Comparison of ENCODE assay signal across 17 cellular contexts in the genomic region with DNA sequence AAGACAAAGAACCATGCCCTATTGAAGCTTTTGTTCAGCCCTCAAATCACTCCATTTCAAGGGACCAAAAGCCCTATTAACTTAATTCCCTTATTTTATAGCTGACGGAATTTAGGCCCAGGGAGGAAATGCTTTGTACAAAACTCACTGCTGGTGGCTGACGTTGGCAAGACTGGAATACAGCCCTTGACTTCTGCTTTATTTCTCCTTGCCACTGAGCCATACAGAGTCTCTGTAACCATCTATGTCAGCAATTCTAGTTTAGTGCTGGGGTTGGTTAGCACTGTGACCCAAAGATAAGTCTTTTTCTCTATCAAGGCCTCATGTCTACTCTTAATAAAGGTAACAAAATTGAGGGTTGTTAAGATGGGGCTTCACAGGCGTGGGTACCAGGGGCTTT.
A peak's percentile ranks its signal among the peaks of the same experiment; 100 is the strongest.
DNase-seq lines count a peak whose midpoint lies in the region; ATAC-seq, FAIRE-seq and TF ChIP-seq lines count a peak whose summit lies in the region.
"Had no signal": no experiment of that assay in that cellular context is flagged by ENCODE, and none has a peak within 500 bp of the region (broad histone marks: within the 10 kb centered on the region; RNA-seq: fewer than 3 reads in every experiment).

No MANE protein-coding gene starts in this region.

- no peak overlapping the region for H3K9ac ChIP-seq in kidney (ENCODE audit: low read length in 2 of 2)

- H3K36me3 ChIP-seq in gastroesophageal sphincter (no peaks in the 10 kb centered on the region), kidney (ENCODE audit: control insufficient read depth in 1 of 2, insufficient read depth in 2 of 2, low read length in 2 of 2) (no peaks in the 10 kb centered on the region)

- peak overlapping the region; percentile 87 for H3K27ac Mint-ChIP-seq in MCF 10A (ENCODE audit: low read depth, unreplicated experiment)
- H3K27ac Mint-ChIP-seq: B cell; CD4-positive, alpha-beta memory T cell; H9 had no signal

- no peaks in the 10 kb centered on the region for H3K9me3 ChIP-seq in gastroesophageal sphincter
- no peaks in the 10 kb centered on the region for H3K9me3 ChIP-seq in kidney (ENCODE audit: control insufficient read depth in 1 of 2, low read length in 2 of 2)

- no peak for TF ChIP-seq EP300 in gastroesophageal sphincter (IDR thresholded peaks at IDR 0.05)

- CTCF ChIA-PET in MCF 10A (lab: Yijun Ruan, JAX): interaction anchor here (0.5 to 1.8 kb wide), 4 partner anchors 12 to 1115 kb away, joined by 3 to 7 read pairs (median 6); no protein-coding TSS in a partner anchor

- DNase-seq in EH (ENCODE audit: low read depth) (peak; percentile 29), MCF 10A (ENCODE audit: unreplicated experiment) (no peak), AML-193 (lab: John Stamatoyannopoulos, UW) (no peak), kidney (no peak)
- DNase-seq: ACHN; CD4-positive, alpha-beta memory T cell; DND-41; H9; NCI-H146; NCI-H2081 treated with DMSO at 0.1 percent for 48 hours; NCI-H2227 treated with DMSO at 0.1 percent for 48 hours; NCI-H526 had no signal

- TF ChIP-seq CTCF in MCF 10A (IDR thresholded peaks at IDR 0.05; ENCODE audit: unreplicated experiment) (no peak), gastroesophageal sphincter (IDR thresholded peaks at IDR 0.05) (no peak), kidney (IDR thresholded peaks at IDR 0.05; ENCODE audit: borderline replicate concordance, extremely low read depth, insufficient read depth) (no peak)

- peaks cover 3% of the 10 kb centered on the region for H3K9me3 Mint-ChIP-seq in MCF 10A (ENCODE audit: unreplicated experiment)
- H3K9me3 Mint-ChIP-seq: CD4-positive, alpha-beta memory T cell; H9 had no signal

- ATAC-seq in gastroesophageal sphincter (no peak), GM18517 (IDR thresholded peaks at IDR 0.05; ENCODE audit: unreplicated experiment) (no peak)
- ATAC-seq: K562 had no signal

- WGBS in gastroesophageal sphincter (ENCODE audit: low coverage in 1 of 2), 2 donors: 69 to 93% methylated on average over 2 to 3 of the region's 3 CpGs

- BruUV-seq in MCF 10A (replicated peaks; lab: Mats Ljungman, UMichigan): no TSS peak

- FAIRE-seq in kidney (lab: Jason Lieb, UNC): no peak
- FAIRE-seq: K562 had no signal

- no peaks in the 10 kb centered on the region for H3K27me3 Mint-ChIP-seq in MCF 10A (ENCODE audit: insufficient read depth, unreplicated experiment)
- H3K27me3 Mint-ChIP-seq: B cell; CD4-positive, alpha-beta memory T cell had no signal

- no peak overlapping the region for H3K4me3 ChIP-seq in gastroesophageal sphincter
- no peak overlapping the region for H3K4me3 ChIP-seq in kidney (ENCODE audit: low read length in 2 of 2)
- H3K4me3 ChIP-seq: K562 had no signal

- peaks cover 38% of the 10 kb centered on the region for H3K4me1 Mint-ChIP-seq in MCF 10A (ENCODE audit: insufficient read depth, unreplicated experiment)
- H3K4me1 Mint-ChIP-seq: B cell, H9 had no signal

- H3K4me1 ChIP-seq in gastroesophageal sphincter (peaks cover 14 to 57% (median 31%) of the 10 kb centered on the region in 3 donors), kidney (ENCODE audit: control insufficient read depth in 1 of 2, insufficient read depth in 1 of 2, low read depth in 1 of 2, low read length in 2 of 2) (no peaks in the 10 kb centered on the region)

- no peak for TF ChIP-seq POLR2A in gastroesophageal sphincter (IDR thresholded peaks at IDR 0.05)

- intact Hi-C loops in MCF 10A (cut with micrococcal nuclease) (no loop called here), kidney (cut with DNase I) (no loop called here)

- no peaks in the 10 kb centered on the region for H3K36me3 Mint-ChIP-seq in MCF 10A (ENCODE audit: insufficient read depth, unreplicated experiment)

- H3K27me3 ChIP-seq in gastroesophageal sphincter: no peaks in the 10 kb centered on the region

- peak overlapping the region in 3 of 4 donors; percentile 9 to 72 (median 72) for H3K27ac ChIP-seq in gastroesophageal sphincter
- H3K27ac ChIP-seq in temporal lobe (ENCODE audit: low read depth, low read length): peak overlapping the region; percentile 72
- no peak overlapping the region for H3K27ac ChIP-seq in kidney (ENCODE audit: low read depth in 2 of 2, low read length in 2 of 2)

- POLR2A ChIA-PET in MCF 10A (lab: Yijun Ruan, JAX): interaction anchor here (1.1 to 3.0 kb wide), 10 partner anchors 11 to 1110 kb away, joined by 3 to 37 read pairs (median 8); a partner anchor contains a TSS

- no peak overlapping the region for H3K4me3 Mint-ChIP-seq in MCF 10A (ENCODE audit: unreplicated experiment)
- H3K4me3 Mint-ChIP-seq: B cell; CD4-positive, alpha-beta memory T cell; H9 had no signal

Comparison
In these comparisons a context has a peak if more than half of its experiments do, and no peak if none do; other contexts are left out.
1. H3K27ac ChIP-seq: peak in gastroesophageal sphincter (3 of 4) and temporal lobe (single experiment); none in kidney (0 of 2).